Comparison of ENCODE assay signal across 21 cellular contexts in genomic region chr4:186012071-186012470, GRCh38.
"Had no signal": no experiment of that assay in that cellular context is flagged by ENCODE, and none has a peak within 500 bp of the region (broad histone marks: within the 10 kb centered on the region; RNA-seq: fewer than 3 reads in every experiment).

No MANE protein-coding gene starts in this region.

- H3K4me2 ChIP-seq: SK-N-SH had no signal

- FAIRE-seq: RCC 7860 had no signal

- DNase-seq: KBM-7, MV-4-11, NCI-H1048, NCI-H1105, NCI-H1417, NCI-H1436 treated with DMSO at 0.1 percent for 48 hours, NCI-H1694, NCI-H187 treated with DMSO at 0.1 percent for 48 hours, NCI-H2029 treated with DMSO at 0.1 percent for 48 hours, NCI-H226, NCI-H446, NCI-H510A, NCI-H524 treated with DMSO at 0.1 percent for 48 hours, NCI-H69, NCI-H774, RPMI8226, SHP77, SK-N-SH, SW 1271 had no signal

- H3K9me3 ChIP-seq: SK-N-SH had no signal

- H3K9ac ChIP-seq: SK-N-SH had no signal

- H3K27ac ChIP-seq: HL-60 had no signal
